ENCODE assay signal across 8 cellular contexts in genomic region chr2:39227628-39228412, GRCh38. TPM values are rescaled to one million over a fixed set of nuclear protein-coding genes. Genes with fewer than 3 reads are reported as not detected.
DNase-seq lines count a peak whose midpoint lies in the region; FAIRE-seq and TF ChIP-seq lines count a peak whose summit lies in the region.

No MANE protein-coding gene starts in this region.

- POLR2A ChIA-PET in SK-N-SH (lab: Yijun Ruan, JAX): interaction anchor here (1.0 kb wide), 2 partner anchors 103 to 107 kb away, joined by 3 to 4 read pairs; partner anchors contain the start of gene SOS1

- FAIRE-seq in H54 (lab: Jason Lieb, UNC): peak; percentile 95

- no peaks in the 10 kb centered on the region for H3K27me3 ChIP-seq in SK-N-SH (ENCODE audit: insufficient read depth)
- no peaks in the 10 kb centered on the region for H3K27me3 ChIP-seq in ovary
- H3K27me3 ChIP-seq in tibial artery: no peaks in the 10 kb centered on the region

- peak overlapping the region; percentile 66 for H3K4me3 Mint-ChIP-seq in activated naive CD4-positive, alpha-beta T cell treated with anti-CD3 and anti-CD28 coated beads for 36 hours

- no peaks in the 10 kb centered on the region for H3K9me3 Mint-ChIP-seq in activated naive CD4-positive, alpha-beta T cell treated with anti-CD3 and anti-CD28 coated beads for 36 hours

- no peaks in the 10 kb centered on the region for H3K27me3 Mint-ChIP-seq in activated naive CD4-positive, alpha-beta T cell treated with anti-CD3 and anti-CD28 coated beads for 36 hours (ENCODE audit: low read depth)

- H3K9me2 ChIP-seq in SK-N-SH: no peaks in the 10 kb centered on the region

- no peak for TF ChIP-seq EP300 in SK-N-SH (IDR thresholded peaks at IDR 0.05; ENCODE audit: borderline replicate concordance in 1 of 2, low read depth in 1 of 2, low read length in 1 of 2)
- TF ChIP-seq EP300 in ovary (IDR thresholded peaks at IDR 0.05): no peak

- CTCF ChIA-PET in SK-N-SH (lab: Yijun Ruan, JAX): interaction anchor here (0.6 to 9.4 kb wide), 52 partner anchors 8 to 306 kb away, joined by 3 to 300 read pairs (median 4); partner anchors contain the start of gene SOS1
- CTCF ChIA-PET in activated naive CD4-positive, alpha-beta T cell treated with anti-CD3 and anti-CD28 coated beads for 36 hours (lab: Charles Lee): interaction anchor here (0.5 to 8.9 kb wide), 24 partner anchors 10 to 280 kb away, joined by 3 to 250 read pairs (median 5); partner anchors contain the start of genes CDKL4 and SOS1

- H3K4me1 Mint-ChIP-seq in activated naive CD4-positive, alpha-beta T cell treated with anti-CD3 and anti-CD28 coated beads for 36 hours (ENCODE audit: low read depth): peaks cover 15% of the 10 kb centered on the region

- TF ChIP-seq RAD21 in SK-N-SH (IDR thresholded peaks at IDR 0.05; ENCODE audit: low read length): peak; percentile 90

- H2AFZ ChIP-seq in SK-N-SH (ENCODE audit: low read depth): peak overlapping the region; percentile 57; the same call in 1 of the 2 replicates

- DNase-seq in EL (peak; percentile 63), H54 (ENCODE audit: insufficient read length, low spot score) (peak; percentile 42), M059J (ENCODE audit: low read depth) (peak; percentile 55), SK-N-SH (peak; percentile 81), globus pallidus (ENCODE audit: low spot score) (peak; percentile 77), ovary (peak; percentile 71 to 86 (median 82)), tibial artery (peak; percentile 70 to 85)
- DNase-seq in activated naive CD4-positive, alpha-beta T cell treated with anti-CD3 and anti-CD28 coated beads for 36 hours: peak; percentile 89

- H3K4me2 ChIP-seq in SK-N-SH: no peak overlapping the region

- WGBS in SK-N-SH (ENCODE audit: low lambda C conversion rate): 28% methylated on average over 9 of the region's 9 CpGs
- WGBS in ovary, 3 donors: 16 to 23% (median 18%) methylated on average over 9 of the region's 9 CpGs

- H4K20me1 ChIP-seq in SK-N-SH (ENCODE audit: insufficient read depth): no peaks in the 10 kb centered on the region

- TF ChIP-seq POLR2A in H54 (IDR thresholded peaks at IDR 0.05; ENCODE audit: low read depth, low read length): no peak
- no peak for TF ChIP-seq POLR2A in ovary (IDR thresholded peaks at IDR 0.05)

- H3K36me3 ChIP-seq in SK-N-SH (replicated peaks in 1 of 2; ENCODE audit: control insufficient read depth in 1 of 2, insufficient read depth in 2 of 2, low read length in 1 of 2) (no peaks in the 10 kb centered on the region), ovary (no peaks in the 10 kb centered on the region), tibial artery (no peaks in the 10 kb centered on the region)

- H3K4me3 ChIP-seq in SK-N-SH (ENCODE audit: low read depth in 2 of 2, low read length in 1 of 2) (no peak overlapping the region), ovary (no peak overlapping the region), tibial artery (peak overlapping the region in 1 of 2 donors; percentile 10)

- H3K9me3 ChIP-seq in SK-N-SH (no peaks in the 10 kb centered on the region), ovary (no peaks in the 10 kb centered on the region), tibial artery (no peaks in the 10 kb centered on the region)

- no peak overlapping the region for H3K27ac Mint-ChIP-seq in activated naive CD4-positive, alpha-beta T cell treated with anti-CD3 and anti-CD28 coated beads for 36 hours

- no peak overlapping the region for H3K9ac ChIP-seq in SK-N-SH

- peaks cover 0 to 2% of the 10 kb centered on the region in 2 experiments; a peak in 1 of 4 replicates for H3K4me1 ChIP-seq in SK-N-SH (ENCODE audit: control insufficient read depth in 1 of 2, insufficient read depth in 2 of 2, low read depth in 1 of 2, low read length in 1 of 2)
- no peaks in the 10 kb centered on the region for H3K4me1 ChIP-seq in ovary (ENCODE audit: insufficient read depth)
- H3K4me1 ChIP-seq in tibial artery: peaks cover 0 to 11% (median 3%) of the 10 kb centered on the region in 4 donors

- no peaks in the 10 kb centered on the region for H3K79me2 ChIP-seq in SK-N-SH (ENCODE audit: insufficient read depth)

- no peaks in the 10 kb centered on the region for H3K36me3 Mint-ChIP-seq in activated naive CD4-positive, alpha-beta T cell treated with anti-CD3 and anti-CD28 coated beads for 36 hours (ENCODE audit: low read depth)

- H3K27ac ChIP-seq in SK-N-SH (ENCODE audit: low read depth in 2 of 2, low read length in 1 of 2) (no peak overlapping the region), ovary (no peak overlapping the region), tibial artery (no peak overlapping the region)

- TF ChIP-seq CTCF in SK-N-SH (IDR thresholded peaks at IDR 0.05) (peak; percentile 99), ovary (IDR thresholded peaks at IDR 0.05) (peak; percentile 68 to 83 (median 72)), tibial artery (IDR thresholded peaks at IDR 0.05) (peak; percentile 84 to 90)

- intact Hi-C loops in activated naive CD4-positive, alpha-beta T cell treated with anti-CD3 and anti-CD28 coated beads for 36 hours (cut with micrococcal nuclease): loop anchor here (1.0 to 5.0 kb wide), 5 partner anchors 107 to 686 kb away; partner anchors contain the start of gene SOS1
- intact Hi-C loops in ovary (cut with DNase I): loop anchor here (2.0 to 10.0 kb wide), 5 partner anchors 93 to 171 kb away; partner anchors contain the start of gene SOS1 (in 2 of the 4)
- intact Hi-C loops in tibial artery (cut with DNase I; ENCODE audit: low total_unique reads): loop anchor here (2.0 kb wide), 2 partner anchors 111 to 169 kb away; no protein-coding TSS in a partner anchor

- peaks cover 7% of the 10 kb centered on the region for H3F3A ChIP-seq in SK-N-SH (replicated peaks; ENCODE audit: insufficient read depth)

TF ChIP-seq in SK-N-SH, 30 proteins besides CTCF, POLR2A, EP300 and RAD21:
- TF ChIP-seq FOXM1 (IDR thresholded peaks at IDR 0.05; ENCODE audit: low read depth) (no peak), GATA2 (CRISPR knock-in tag; IDR thresholded peaks at IDR 0.05) (0 out of 2 replicates have a peak, but pooled peaks have one; percentile 17), MEF2A (IDR thresholded peaks at IDR 0.05; ENCODE audit: borderline replicate concordance, low read depth) (no peak), SIN3A (IDR thresholded peaks at IDR 0.05; ENCODE audit: borderline replicate concordance, low read depth, low read length) (peak; percentile 17; the same call in 1 of the 2 replicates), RCOR1 (IDR thresholded peaks at IDR 0.05; ENCODE audit: low read length) (0 out of 2 replicates have a peak, but pooled peaks have one; percentile 41), POLR2AphosphoS5 (IDR thresholded peaks at IDR 0.05; ENCODE audit: low read depth, low read length) (no peak), SMC3 (IDR thresholded peaks at IDR 0.05; ENCODE audit: low read depth, low read length) (peak; percentile 96), EZH2phosphoT487 (IDR thresholded peaks at IDR 0.05; ENCODE audit: borderline replicate concordance, low read depth) (no peak), FOSL2 (IDR thresholded peaks at IDR 0.05; ENCODE audit: borderline replicate concordance, low read depth) (no peak), TAF1 (IDR thresholded peaks at IDR 0.05; ENCODE audit: borderline replicate concordance, low read depth, low read length) (no peak), NFIC (IDR thresholded peaks at IDR 0.05; ENCODE audit: borderline replicate concordance) (no peak), NRF1 (IDR thresholded peaks at IDR 0.05; ENCODE audit: low read depth, low read length) (no peak)
- TF ChIP-seq, protein P1, sequence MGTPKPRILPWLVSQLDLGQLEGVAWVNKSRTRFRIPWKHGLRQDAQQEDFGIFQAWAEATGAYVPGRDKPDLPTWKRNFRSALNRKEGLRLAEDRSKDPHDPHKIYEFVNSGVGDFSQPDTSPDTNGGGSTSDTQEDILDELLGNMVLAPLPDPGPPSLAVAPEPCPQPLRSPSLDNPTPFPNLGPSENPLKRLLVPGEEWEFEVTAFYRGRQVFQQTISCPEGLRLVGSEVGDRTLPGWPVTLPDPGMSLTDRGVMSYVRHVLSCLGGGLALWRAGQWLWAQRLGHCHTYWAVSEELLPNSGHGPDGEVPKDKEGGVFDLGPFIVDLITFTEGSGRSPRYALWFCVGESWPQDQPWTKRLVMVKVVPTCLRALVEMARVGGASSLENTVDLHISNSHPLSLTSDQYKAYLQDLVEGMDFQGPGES (IDR thresholded peaks at IDR 0.05; ENCODE audit: low read depth, low read length): no peak

RNA-seq across cellular contexts. Expression of gene CDKL4, which starts 15.9 kb away (rescaled TPM):
- total RNA-seq in M059J (2014; rRNA removed; shearing (Covaris generic)): not detected in 2 replicates
- polyA plus RNA-seq in SK-N-SH (2012; rRNA removed): 0.60 and 0.81 TPM in 2 replicates
- polyA plus RNA-seq in SK-N-SH (2012; cell fraction: cytosol; rRNA removed): 1.0 and 1.5 TPM in 2 replicates
- polyA plus RNA-seq in SK-N-SH (2012; cell fraction: nucleus; rRNA removed): 0.94 and 1.5 TPM in 2 replicates
- not detected for total RNA-seq in activated naive CD4-positive, alpha-beta T cell treated with anti-CD3 and anti-CD28 coated beads for 36 hours
- 1 to 10 TPM in 4 of 7 donors, under 1 TPM in 3; 0.91 to 2.7 (median 1.1) TPM for total RNA-seq in ovary
- under 1 TPM in 1 of 2 donors, not detected in 1; 0.12 TPM for polyA plus RNA-seq in ovary
